Comparison of ENCODE assay signal across 7 cellular contexts in the genomic region with DNA sequence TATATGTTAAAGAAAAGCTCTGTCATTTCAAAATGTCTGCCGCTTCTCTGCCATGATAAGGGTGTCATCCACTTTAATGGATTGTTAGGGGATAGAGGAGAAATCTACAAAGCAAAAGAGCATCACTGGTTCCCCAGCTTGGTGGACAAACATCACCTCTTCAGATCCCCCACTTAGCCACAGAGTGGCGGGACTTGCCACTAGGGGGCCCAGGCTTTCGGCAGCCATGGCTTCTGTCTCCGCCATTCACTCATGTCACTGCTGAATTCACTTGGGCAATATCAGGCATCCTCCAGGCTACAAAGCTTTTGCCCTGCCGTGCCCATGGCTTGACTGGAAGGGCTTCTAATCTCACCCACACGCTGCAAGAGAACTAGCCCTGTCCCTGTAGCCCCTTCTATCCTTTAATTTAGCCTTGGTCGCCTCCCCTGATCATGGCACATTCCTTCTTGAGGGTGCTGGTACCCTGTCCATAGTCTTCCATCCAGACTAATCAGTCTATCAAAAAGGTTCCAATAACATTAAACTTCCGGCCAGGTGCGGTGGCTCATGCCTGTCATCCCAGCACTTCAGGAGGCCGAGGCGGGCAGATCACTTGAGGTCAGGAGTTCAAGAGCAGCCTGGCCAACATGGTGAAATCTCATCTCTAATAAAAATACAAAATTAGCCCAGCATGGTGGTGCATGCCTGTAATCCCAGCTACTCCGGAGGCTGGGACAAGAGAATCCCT. TPM values are rescaled to one million over a fixed set of nuclear protein-coding genes. Genes with fewer than 3 reads are reported as not detected.
DNase-seq lines count a peak whose midpoint lies in the region; ATAC-seq and TF ChIP-seq lines count a peak whose summit lies in the region.

No MANE protein-coding gene starts in this region.

- H3K4me1 ChIP-seq in lower lobe of right lung: no peaks in the 10 kb centered on the region

- no peak overlapping the region for H3K27ac ChIP-seq in lower lobe of right lung

- intact Hi-C loops in lower lobe of right lung (cut with DNase I): no loop called here

- DNase-seq in NB4 (ENCODE audit: low read depth): peak; percentile 70
- peak; percentile 68 for DNase-seq in activated CD4-positive, CD25-positive, alpha-beta regulatory T cell treated with anti-CD3 and anti-CD28 coated beads, Interleukin-2, amount 50 U/mL, for 72 hours
- peak; percentile 59 for DNase-seq in choroid plexus epithelial cell (ENCODE audit: low read depth)
- DNase-seq in lower lobe of right lung: peak; percentile 57
- DNase-seq in stimulated activated CD8-positive, alpha-beta memory T cell treated with anti-CD3 and anti-CD28 coated beads, Interleukin-2, amount 100 ng/mL, for 48 hours (ENCODE audit: low read depth in 2 of 2): peak; percentile 56 to 61

- H3K9me3 ChIP-seq in lower lobe of right lung: no peaks in the 10 kb centered on the region

- TF ChIP-seq CTCF in GM12875 (IDR thresholded peaks at IDR 0.05; ENCODE audit: borderline replicate concordance, insufficient read depth, low read depth, low read length) (peak; percentile 93), NB4 (IDR thresholded peaks at IDR 0.05; ENCODE audit: low read depth, low read length) (peak; percentile 93), choroid plexus epithelial cell (conservative IDR thresholded peaks at IDR 0.05; ENCODE audit: low read depth, low read length) (peak; percentile 87), lower lobe of right lung (IDR thresholded peaks at IDR 0.05) (peak; percentile 71)

- peak; percentile 74 to 82 for ATAC-seq in lower lobe of right lung
- ATAC-seq in GM21786 (IDR thresholded peaks at IDR 0.05; ENCODE audit: unreplicated experiment): no peak

- H3K36me3 ChIP-seq in lower lobe of right lung: no peaks in the 10 kb centered on the region

- H3K27me3 ChIP-seq in lower lobe of right lung (ENCODE audit: low read depth): no peaks in the 10 kb centered on the region

- no peak for TF ChIP-seq POLR2A in NB4 (IDR thresholded peaks at IDR 0.05; ENCODE audit: extremely low read depth, insufficient read length)

- no peak overlapping the region for H3K4me3 ChIP-seq in GM12875 (ENCODE audit: low read depth, low read length)
- no peak overlapping the region for H3K4me3 ChIP-seq in NB4 (ENCODE audit: low read depth, low read length)
- no peak overlapping the region for H3K4me3 ChIP-seq in choroid plexus epithelial cell (ENCODE audit: low read depth, low read length)
- H3K4me3 ChIP-seq in lower lobe of right lung: no peak overlapping the region

RNA-seq across cellular contexts. Expression of a gene that starts 34.7 kb away (rescaled TPM):
- total RNA-seq in lower lobe of right lung: 2.4 TPM

RNA-seq across cellular contexts. Expression of a gene that starts 36.3 kb away (rescaled TPM):
- total RNA-seq in lower lobe of right lung: not detected
